Comparison of ENCODE assay signal across 23 cellular contexts in genomic region chr22:43484227-43484626, GRCh38.
DNase-seq lines count a peak whose midpoint lies in the region; ATAC-seq, FAIRE-seq and TF ChIP-seq lines count a peak whose summit lies in the region.
"Had no signal": no experiment of that assay in that cellular context is flagged by ENCODE, and none has a peak within 500 bp of the region (broad histone marks: within the 10 kb centered on the region; RNA-seq: fewer than 3 reads in every experiment).

No MANE protein-coding gene starts in this region.

- no peaks in the 10 kb centered on the region for H3K27me3 ChIP-seq in BLaER1

- no peak overlapping the region for H3K9ac ChIP-seq in BLaER1
- no peak overlapping the region for H3K9ac ChIP-seq in kidney (ENCODE audit: low read length in 2 of 2)

- H3K36me3 ChIP-seq in BLaER1 (no peaks in the 10 kb centered on the region), kidney (ENCODE audit: control insufficient read depth in 1 of 2, insufficient read depth in 2 of 2, low read length in 2 of 2) (no peaks in the 10 kb centered on the region)

- H3K4me1 Mint-ChIP-seq in immature natural killer cell = peaks cover 15 to 21% of the 10 kb centered on the region in 2 donors

- H3K4me2 ChIP-seq in BLaER1 = no peak overlapping the region
- H3K4me2 ChIP-seq: A549 had no signal

- no peaks in the 10 kb centered on the region for H4K20me1 ChIP-seq in BLaER1

- in situ Hi-C loops in KBM-7 (cut with MboI; ENCODE audit: low pct_unique_long_range_greater_than_20kb, low sequenced_read_pairs) = no loop called here

- H3K36me3 Mint-ChIP-seq in immature natural killer cell = no peaks in the 10 kb centered on the region
- H3K36me3 Mint-ChIP-seq: CD8-positive, alpha-beta T cell had no signal

- no peak for TF ChIP-seq CTCF in kidney (IDR thresholded peaks at IDR 0.05; ENCODE audit: borderline replicate concordance, extremely low read depth, insufficient read depth)

- peaks cover 0 to 2% (median 0%) of the 10 kb centered on the region in 3 donors for H3K27me3 Mint-ChIP-seq in immature natural killer cell (ENCODE audit: low read depth in 3 of 3)
- H3K27me3 Mint-ChIP-seq: CD4-positive, alpha-beta T cell had no signal

- H3K4me3 ChIP-seq in BLaER1 = no peak overlapping the region
- no peak overlapping the region for H3K4me3 ChIP-seq in kidney (ENCODE audit: low read length in 2 of 2)
- H3K4me3 ChIP-seq: A549 had no signal

- H3K27ac ChIP-seq in BLaER1 (0 out of 2 replicates have a peak overlapping the region, but pooled peaks have one; percentile 13), cingulate gyrus (ENCODE audit: low read depth, low read length) (peak overlapping the region; percentile 1), kidney (ENCODE audit: low read depth in 2 of 2, low read length in 2 of 2) (no peak overlapping the region)
- H3K27ac ChIP-seq: 22Rv1, A549, C4-2B had no signal

- H3K4me1 ChIP-seq in BLaER1 (peaks cover 41% of the 10 kb centered on the region), kidney (ENCODE audit: control insufficient read depth in 1 of 2, insufficient read depth in 1 of 2, low read depth in 1 of 2, low read length in 2 of 2) (no peaks in the 10 kb centered on the region)
- H3K4me1 ChIP-seq: A549, Caco-2 had no signal

- no peak overlapping the region for H3K27ac Mint-ChIP-seq in immature natural killer cell
- H3K27ac Mint-ChIP-seq: B cell; CD4-positive, alpha-beta T cell; CD8-positive, alpha-beta T cell had no signal

- intact Hi-C loops in kidney (cut with DNase I) = no loop called here

- no peaks in the 10 kb centered on the region for H3K9me3 Mint-ChIP-seq in immature natural killer cell
- H3K9me3 Mint-ChIP-seq: CD4-positive, alpha-beta T cell; CD8-positive, alpha-beta T cell had no signal

- DNase-seq in kidney (peak; percentile 49), urothelium cell line (ENCODE audit: low spot score) (no peak), immature natural killer cell (no peak), KBM-7 (no peak)
- no peak for DNase-seq in activated CD4-positive, CD25-positive, alpha-beta regulatory T cell (lab: John Stamatoyannopoulos, UW)
- DNase-seq: AML-193; Caco-2; Calu3; CD4-positive, alpha-beta T cell; CD8-positive, alpha-beta T cell; DMS79 treated with DMSO at 0.1 percent for 48 hours; GF-D8 had no signal

- ATAC-seq in GM19455 (IDR thresholded peaks at IDR 0.05; ENCODE audit: unreplicated experiment) = no peak
- ATAC-seq: A549; CD8-positive, alpha-beta T cell had no signal

- H3K9me3 ChIP-seq in BLaER1 (no peaks in the 10 kb centered on the region), kidney (ENCODE audit: control insufficient read depth in 1 of 2, low read length in 2 of 2) (no peaks in the 10 kb centered on the region)
- H3K9me3 ChIP-seq: A549, Caco-2 had no signal

- H3K4me3 Mint-ChIP-seq in immature natural killer cell = no peak overlapping the region
- H3K4me3 Mint-ChIP-seq: B cell; CD4-positive, alpha-beta T cell; CD8-positive, alpha-beta T cell had no signal

- FAIRE-seq in kidney (lab: Jason Lieb, UNC) (no peak), urothelium cell line (lab: Jason Lieb, UNC) (peak; percentile 72)
- FAIRE-seq: A549, D721Med, G401.6, GM12891, GM19239 had no signal

Comparison
In these comparisons a context has a peak if more than half of its experiments do, and no peak if none do; other contexts are left out.
1. H3K27ac ChIP-seq: peak in BLaER1 (single experiment) and cingulate gyrus (single experiment); none in kidney (0 of 2).